In the genomic region with DNA sequence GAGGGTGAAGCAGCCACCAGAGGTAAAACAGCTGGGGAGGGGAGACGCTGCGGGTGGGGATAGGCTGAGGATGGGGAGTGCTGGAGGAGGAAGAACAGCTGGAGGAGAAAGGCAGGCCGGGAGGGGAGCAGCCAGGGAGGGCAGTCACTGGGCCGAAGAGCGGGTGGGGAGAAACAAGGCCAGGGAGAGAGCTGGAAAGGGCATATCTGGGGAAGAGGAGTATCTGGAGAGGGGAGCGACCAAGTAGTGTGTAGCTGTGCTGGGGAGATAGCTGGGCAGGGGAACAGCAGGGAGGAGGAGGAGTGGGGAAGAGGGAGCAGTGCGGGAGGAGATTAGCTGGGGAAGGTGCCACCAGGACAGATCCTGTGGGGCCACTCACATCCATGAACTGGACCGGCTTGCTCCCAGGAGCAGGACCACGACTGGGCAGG, we compare ENCODE assay signal across 9 cellular contexts. TPM values are rescaled to one million over a fixed set of nuclear protein-coding genes. Genes with fewer than 3 reads are reported as not detected.
A peak's percentile ranks its signal among the peaks of the same experiment; 100 is the strongest.
DNase-seq lines count a peak whose midpoint lies in the region; ATAC-seq and TF ChIP-seq lines count a peak whose summit lies in the region.
"Had no signal": no experiment of that assay in that cellular context is flagged by ENCODE, and none has a peak within 500 bp of the region (broad histone marks: within the 10 kb centered on the region; RNA-seq: fewer than 3 reads in every experiment).

No MANE protein-coding gene starts in this region.

- peak overlapping the region; percentile 51 for H3K27ac Mint-ChIP-seq in activated CD4-positive, alpha-beta T cell treated with anti-CD3 and anti-CD28 coated beads for 36 hours

- peak overlapping the region; percentile 89 for H3K4me3 Mint-ChIP-seq in activated CD4-positive, alpha-beta T cell treated with anti-CD3 and anti-CD28 coated beads for 36 hours

- CTCF ChIA-PET in activated CD4-positive, alpha-beta T cell treated with anti-CD3 and anti-CD28 coated beads for 36 hours (lab: Charles Lee) = interaction anchor here (0.7 to 1.2 kb wide), 2 partner anchors 27 to 72 kb away, joined by 3 to 5 read pairs; partner anchors contain the start of gene TBC1D25
- CTCF ChIA-PET in RWPE1 (lab: Yijun Ruan, JAX) = interaction anchor here (0.6 kb wide), 1 partner anchor 1189 kb away, joined by 3 read pairs; no protein-coding TSS in a partner anchor

- DNase-seq in activated CD4-positive, alpha-beta T cell treated with anti-CD3 and anti-CD28 coated beads for 36 hours = no peak
- no peak for DNase-seq in activated CD4-positive, alpha-beta T cell treated with anti-CD3 and anti-CD28 coated beads for 4 hours
- no peak for DNase-seq in RWPE1 (ENCODE audit: low spot score)
- DNase-seq in epithelial cell of proximal tubule (ENCODE audit: low read depth) = no peak
- no peak for DNase-seq in skeletal muscle cell (ENCODE audit: low read depth)
- no peak for DNase-seq in NCI-H748 (lab: John Stamatoyannopoulos, UW; ENCODE audit: unreplicated experiment)
- DNase-seq in HPDE6-E6E7 (ENCODE audit: extremely low spot score) = no peak
- no peak for DNase-seq in putamen (ENCODE audit: low spot score)

- H3K9me3 Mint-ChIP-seq in activated CD4-positive, alpha-beta T cell treated with anti-CD3 and anti-CD28 coated beads for 36 hours (ENCODE audit: low read depth) = no peaks in the 10 kb centered on the region

- peak overlapping the region; percentile 45 for H3K4me3 ChIP-seq in epithelial cell of proximal tubule (ENCODE audit: low read depth, low read length)
- H3K4me3 ChIP-seq in skeletal muscle cell (ENCODE audit: low read depth, low read length) = peak overlapping the region; percentile 47

- no peak for ATAC-seq in activated CD4-positive, alpha-beta T cell treated with anti-CD3 and anti-CD28 coated beads for 36 hours

- TF ChIP-seq CTCF in RWPE1 (conservative IDR thresholded peaks at IDR 0.05; ENCODE audit: low read depth) (no peak), epithelial cell of proximal tubule (conservative IDR thresholded peaks at IDR 0.05; ENCODE audit: low read depth, low read length) (no peak)

- intact Hi-C loops in activated CD4-positive, alpha-beta T cell treated with anti-CD3 and anti-CD28 coated beads for 36 hours (cut with DNase I, micrococcal nuclease) = loop anchor here in 1 of 2 experiments (5.0 kb wide), 2 partner anchors 40 to 385 kb away; partner anchors contain the start of gene PORCN

- H3K27ac ChIP-seq in RWPE1 = peak overlapping the region; percentile 84

- peaks cover 38% of the 10 kb centered on the region for H3K36me3 Mint-ChIP-seq in activated CD4-positive, alpha-beta T cell treated with anti-CD3 and anti-CD28 coated beads for 36 hours (ENCODE audit: low read depth)

- H3K27me3 Mint-ChIP-seq in activated CD4-positive, alpha-beta T cell treated with anti-CD3 and anti-CD28 coated beads for 36 hours = no peaks in the 10 kb centered on the region

- H3K4me1 Mint-ChIP-seq in activated CD4-positive, alpha-beta T cell treated with anti-CD3 and anti-CD28 coated beads for 36 hours = peaks cover 42% of the 10 kb centered on the region

- POLR2A ChIA-PET in activated CD4-positive, alpha-beta T cell treated with anti-CD3 and anti-CD28 coated beads for 36 hours (lab: Charles Lee) = no interaction called here
- POLR2A ChIA-PET in RWPE1 (lab: Yijun Ruan, JAX; ENCODE audit: low non-redundant PET) = no interaction called here

RNA-seq across cellular contexts. Expression of gene SLC38A5, which starts 2.7 kb away (rescaled TPM):
- total RNA-seq in activated CD4-positive, alpha-beta T cell treated with anti-CD3 and anti-CD28 coated beads for 36 hours = 10 to 100 TPM; 83.5 to 98.1 TPM
- total RNA-seq in epithelial cell of proximal tubule = 15.7 and 71.3 TPM in 2 replicates

RNA-seq across cellular contexts. Expression of gene FTSJ1, which starts 8.7 kb away (rescaled TPM):
- 10 to 100 TPM; 73.0 to 93.7 TPM for total RNA-seq in activated CD4-positive, alpha-beta T cell treated with anti-CD3 and anti-CD28 coated beads for 36 hours
- 63.5 and 113 TPM in 2 replicates for total RNA-seq in epithelial cell of proximal tubule

RNA-seq across cellular contexts. Expression of gene PORCN, which starts 41.4 kb away (rescaled TPM):
- total RNA-seq in activated CD4-positive, alpha-beta T cell treated with anti-CD3 and anti-CD28 coated beads for 36 hours = 1 to 10 TPM; 6.9 to 9.0 TPM
- total RNA-seq in epithelial cell of proximal tubule = 6.6 and 18.7 TPM in 2 replicates

RNA-seq across cellular contexts. Expression of gene EBP, which starts 54.3 kb away (rescaled TPM):
- 100 to 1,000 TPM; 137 to 140 TPM for total RNA-seq in activated CD4-positive, alpha-beta T cell treated with anti-CD3 and anti-CD28 coated beads for 36 hours
- total RNA-seq in epithelial cell of proximal tubule = 93.7 and 190 TPM in 2 replicates

RNA-seq across cellular contexts. Expression of gene SSX4B, which starts 55.6 kb away (rescaled TPM):
- total RNA-seq in activated CD4-positive, alpha-beta T cell treated with anti-CD3 and anti-CD28 coated beads for 36 hours = not detected
- not detected in 2 replicates for total RNA-seq in epithelial cell of proximal tubule
- total RNA-seq: T-helper 2 cell treated with Interferon-gamma antibody and Interleukin-4, amounts not matched to agents 100 ng/mL and 5 ng/mL, for 36 hours had no signal
